10 cellular contexts compared by ENCODE assay signal in the genomic region with DNA sequence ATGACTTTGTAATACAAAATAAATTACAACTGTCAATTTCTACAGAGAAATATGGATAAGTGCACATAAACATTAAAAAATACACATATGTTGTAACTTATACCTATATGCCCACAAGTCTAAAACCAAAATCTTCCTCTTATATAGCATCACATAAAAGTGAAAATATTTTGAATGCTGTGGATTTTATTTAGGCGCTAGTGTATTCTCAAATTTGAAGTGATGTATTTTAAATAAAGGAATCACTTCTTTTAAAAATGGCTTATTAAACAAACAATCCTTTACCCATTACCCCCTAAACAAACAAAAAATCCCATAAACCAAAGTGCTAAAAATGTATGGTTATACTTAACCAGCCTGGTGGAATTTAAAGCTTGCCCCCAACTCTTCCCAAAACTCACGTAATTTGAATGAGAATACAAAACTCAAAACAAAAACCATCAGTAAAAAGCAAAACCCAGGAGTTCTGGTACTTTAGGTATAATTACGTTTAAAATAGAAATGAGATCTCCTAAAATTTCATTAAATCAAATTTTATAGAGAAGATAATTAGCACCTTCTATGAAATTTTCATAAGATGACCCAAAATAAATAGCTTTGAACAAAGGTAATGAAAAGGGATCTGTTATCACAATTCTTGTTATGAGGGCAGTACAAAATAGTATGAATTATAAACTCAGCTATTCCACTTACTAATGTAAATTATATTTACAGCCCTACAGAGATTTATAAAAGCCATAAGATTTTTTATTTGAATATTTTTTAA.
DNase-seq lines count a peak whose midpoint lies in the region; ATAC-seq and TF ChIP-seq lines count a peak whose summit lies in the region.
"Had no signal": no experiment of that assay in that cellular context is flagged by ENCODE, and none has a peak within 500 bp of the region (broad histone marks: within the 10 kb centered on the region; RNA-seq: fewer than 3 reads in every experiment).

No MANE protein-coding gene starts in this region.

- ATAC-seq in Right ventricle myocardium superior (ENCODE audit: poor library complexity) (no peak), left lung (no peak), HG03039 (IDR thresholded peaks at IDR 0.05; ENCODE audit: unreplicated experiment) (no peak), GM18909 (IDR thresholded peaks at IDR 0.05; ENCODE audit: poor library complexity, unreplicated experiment) (no peak)

- H3K36me3 Mint-ChIP-seq in activated T-helper 1 cell treated with anti-CD3 and anti-CD28 coated beads, Interleukin-12 subunit alpha, Interleukin-12 subunit beta, Interleukin-2, Interleukin-4 antibody, amounts not matched to agents 30 ng/mL and 10 ng/mL and 1 ng/mL, durations not matched to agents 14 hours and 24 hours and 36 hours (ENCODE audit: low read depth), result peaks cover 29% of the 10 kb centered on the region

- H3K27me3 Mint-ChIP-seq in activated T-helper 1 cell treated with anti-CD3 and anti-CD28 coated beads, Interleukin-12 subunit alpha, Interleukin-12 subunit beta, Interleukin-2, Interleukin-4 antibody, amounts not matched to agents 30 ng/mL and 10 ng/mL and 1 ng/mL, durations not matched to agents 14 hours and 24 hours and 36 hours (ENCODE audit: insufficient read depth), result no peaks in the 10 kb centered on the region

- H3K27me3 ChIP-seq in left ventricle myocardium inferior (ENCODE audit: low read depth) (peaks cover 5% of the 10 kb centered on the region), left lung (no peaks in the 10 kb centered on the region), vagina (no peaks in the 10 kb centered on the region)

- TF ChIP-seq POLR2A in vagina (IDR thresholded peaks at IDR 0.05), result no peak

- H3K4me1 ChIP-seq in left ventricle myocardium inferior, result peaks cover 64% of the 10 kb centered on the region
- H3K4me1 ChIP-seq in left lung, result peaks cover 20 to 66% of the 10 kb centered on the region in 2 donors
- peaks cover 44% of the 10 kb centered on the region for H3K4me1 ChIP-seq in vagina

- DNase-seq in left ventricle myocardium inferior (no peak), Right ventricle myocardium superior (no peak), left lung (no peak), vagina (ENCODE audit: extremely low spot score in 2 of 2) (no peak), iPS-NIHi11 (ENCODE audit: low spot score) (no peak)
- no peak for DNase-seq in activated T-helper 1 cell treated with anti-CD3 and anti-CD28 coated beads, Interleukin-12 subunit alpha, Interleukin-12 subunit beta, Interleukin-2, Interleukin-4 antibody, amounts not matched to agents 30 ng/mL and 10 ng/mL and 1 ng/mL, durations not matched to agents 14 hours and 24 hours and 36 hours (ENCODE audit: low spot score)
- DNase-seq: activated gamma-delta T cell treated with Interleukin-2 at 50 U/mL for 16 hours had no signal

- peak overlapping the region; percentile 97 for H3K4me3 Mint-ChIP-seq in activated T-helper 1 cell treated with anti-CD3 and anti-CD28 coated beads, Interleukin-12 subunit alpha, Interleukin-12 subunit beta, Interleukin-2, Interleukin-4 antibody, amounts not matched to agents 30 ng/mL and 10 ng/mL and 1 ng/mL, durations not matched to agents 14 hours and 24 hours and 36 hours

- no peaks in the 10 kb centered on the region for H3K36me3 ChIP-seq in left ventricle myocardium inferior
- H3K36me3 ChIP-seq in left lung, result no peaks in the 10 kb centered on the region
- H3K36me3 ChIP-seq in vagina, result no peaks in the 10 kb centered on the region

- intact Hi-C loops in left ventricle myocardium inferior (cut with micrococcal nuclease) (no loop called here), Right ventricle myocardium superior (cut with DNase I) (no loop called here), left lung (cut with DNase I) (no loop called here), vagina (cut with DNase I) (no loop called here)
- intact Hi-C loops in activated T-helper 1 cell treated with anti-CD3 and anti-CD28 coated beads, Interleukin-12 subunit alpha, Interleukin-12 subunit beta, Interleukin-2, Interleukin-4 antibody, amounts not matched to agents 30 ng/mL and 10 ng/mL and 1 ng/mL, durations not matched to agents 14 hours and 24 hours and 36 hours (cut with micrococcal nuclease), result loop anchor here (5.0 kb wide), 1 partner anchor 36 kb away; no protein-coding TSS in a partner anchor

- H3K27ac ChIP-seq in left ventricle myocardium inferior (replicated peaks), result no peak overlapping the region
- H3K27ac ChIP-seq in left lung, result peak overlapping the region in 1 of 2 donors; percentile 91
- H3K27ac ChIP-seq in vagina, result peak overlapping the region; percentile 87

- H3K9me3 ChIP-seq in left ventricle myocardium inferior (replicated peaks) (no peaks in the 10 kb centered on the region), left lung (no peaks in the 10 kb centered on the region), vagina (no peaks in the 10 kb centered on the region)

- H3K4me1 Mint-ChIP-seq in activated T-helper 1 cell treated with anti-CD3 and anti-CD28 coated beads, Interleukin-12 subunit alpha, Interleukin-12 subunit beta, Interleukin-2, Interleukin-4 antibody, amounts not matched to agents 30 ng/mL and 10 ng/mL and 1 ng/mL, durations not matched to agents 14 hours and 24 hours and 36 hours (ENCODE audit: low read depth), result peaks cover 53% of the 10 kb centered on the region

- TF ChIP-seq CTCF in left ventricle myocardium inferior (IDR thresholded peaks at IDR 0.05; ENCODE audit: borderline replicate concordance), result no peak
- no peak for TF ChIP-seq CTCF in left lung (IDR thresholded peaks at IDR 0.05)
- TF ChIP-seq CTCF in vagina (IDR thresholded peaks at IDR 0.05), result no peak

- H3K4me3 ChIP-seq in left ventricle myocardium inferior, result peak overlapping the region; percentile 84
- peak overlapping the region; percentile 60 to 66 for H3K4me3 ChIP-seq in left lung
- H3K4me3 ChIP-seq in vagina, result peak overlapping the region in 1 of 2 donors; percentile 58
- H3K4me3 ChIP-seq: lung had no signal

- H3K9me3 Mint-ChIP-seq in activated T-helper 1 cell treated with anti-CD3 and anti-CD28 coated beads, Interleukin-12 subunit alpha, Interleukin-12 subunit beta, Interleukin-2, Interleukin-4 antibody, amounts not matched to agents 30 ng/mL and 10 ng/mL and 1 ng/mL, durations not matched to agents 14 hours and 24 hours and 36 hours, result no peaks in the 10 kb centered on the region

- peak overlapping the region; percentile 62 for H3K27ac Mint-ChIP-seq in activated T-helper 1 cell treated with anti-CD3 and anti-CD28 coated beads, Interleukin-12 subunit alpha, Interleukin-12 subunit beta, Interleukin-2, Interleukin-4 antibody, amounts not matched to agents 30 ng/mL and 10 ng/mL and 1 ng/mL, durations not matched to agents 14 hours and 24 hours and 36 hours
